Comparison of ENCODE assay signal across 1 cellular context in the genomic region with DNA sequence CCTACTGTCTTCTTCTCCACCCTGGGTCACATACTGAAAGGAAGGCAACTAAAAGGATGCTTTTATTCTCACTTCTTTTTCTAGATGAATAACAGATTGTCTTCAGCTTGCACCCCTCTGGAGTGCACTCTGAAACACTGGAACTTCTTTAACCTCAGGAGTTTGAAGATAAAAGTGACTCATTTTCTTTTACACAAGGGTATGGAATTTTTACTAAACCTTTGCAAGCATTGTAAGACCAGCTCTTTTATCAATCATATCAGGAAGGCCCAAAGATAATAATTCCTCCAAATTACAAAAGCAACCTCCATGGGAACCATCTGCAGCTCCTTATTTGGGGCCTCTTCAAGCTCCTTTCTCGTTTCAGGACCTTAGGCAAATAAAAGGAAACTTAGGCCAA.
TF ChIP-seq lines count a peak whose summit lies in the region.

No MANE protein-coding gene starts in this region.

TF ChIP-seq in SK-N-SH treated with all-trans-retinoic acid at 6 μM for 48 hours, 23 proteins besides CTCF, POLR2A, EP300 and RAD21 (continued from another document):
- TF ChIP-seq, protein P1, sequence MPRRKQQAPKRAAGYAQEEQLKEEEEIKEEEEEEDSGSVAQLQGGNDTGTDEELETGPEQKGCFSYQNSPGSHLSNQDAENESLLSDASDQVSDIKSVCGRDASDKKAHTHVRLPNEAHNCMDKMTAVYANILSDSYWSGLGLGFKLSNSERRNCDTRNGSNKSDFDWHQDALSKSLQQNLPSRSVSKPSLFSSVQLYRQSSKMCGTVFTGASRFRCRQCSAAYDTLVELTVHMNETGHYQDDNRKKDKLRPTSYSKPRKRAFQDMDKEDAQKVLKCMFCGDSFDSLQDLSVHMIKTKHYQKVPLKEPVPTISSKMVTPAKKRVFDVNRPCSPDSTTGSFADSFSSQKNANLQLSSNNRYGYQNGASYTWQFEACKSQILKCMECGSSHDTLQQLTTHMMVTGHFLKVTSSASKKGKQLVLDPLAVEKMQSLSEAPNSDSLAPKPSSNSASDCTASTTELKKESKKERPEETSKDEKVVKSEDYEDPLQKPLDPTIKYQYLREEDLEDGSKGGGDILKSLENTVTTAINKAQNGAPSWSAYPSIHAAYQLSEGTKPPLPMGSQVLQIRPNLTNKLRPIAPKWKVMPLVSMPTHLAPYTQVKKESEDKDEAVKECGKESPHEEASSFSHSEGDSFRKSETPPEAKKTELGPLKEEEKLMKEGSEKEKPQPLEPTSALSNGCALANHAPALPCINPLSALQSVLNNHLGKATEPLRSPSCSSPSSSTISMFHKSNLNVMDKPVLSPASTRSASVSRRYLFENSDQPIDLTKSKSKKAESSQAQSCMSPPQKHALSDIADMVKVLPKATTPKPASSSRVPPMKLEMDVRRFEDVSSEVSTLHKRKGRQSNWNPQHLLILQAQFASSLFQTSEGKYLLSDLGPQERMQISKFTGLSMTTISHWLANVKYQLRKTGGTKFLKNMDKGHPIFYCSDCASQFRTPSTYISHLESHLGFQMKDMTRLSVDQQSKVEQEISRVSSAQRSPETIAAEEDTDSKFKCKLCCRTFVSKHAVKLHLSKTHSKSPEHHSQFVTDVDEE (CRISPR knock-in tag; IDR thresholded peaks at IDR 0.05): no peak
- no peak for TF ChIP-seq ESRRG (CRISPR knock-in tag; IDR thresholded peaks at IDR 0.05)
